ENCODE assay signal across 9 cellular contexts in genomic region chr19:19554074-19555023, GRCh38. TPM values are rescaled to one million over a fixed set of nuclear protein-coding genes. Genes with fewer than 3 reads are reported as not detected.
DNase-seq lines count a peak whose midpoint lies in the region; ATAC-seq and TF ChIP-seq lines count a peak whose summit lies in the region.
"Had no signal": no experiment of that assay in that cellular context is flagged by ENCODE, and none has a peak within 500 bp of the region (broad histone marks: within the 10 kb centered on the region; RNA-seq: fewer than 3 reads in every experiment).

No MANE protein-coding gene starts in this region.

- intact Hi-C loops in sciatic nerve (cut with DNase I): no loop called here

- peaks cover 10% of the 10 kb centered on the region for H3K36me3 Mint-ChIP-seq in stimulated activated memory B cell treated with anti-CD40 and anti-IgM and Interleukin-4, amounts not matched to agents 10 μg/mL and 1 μg/mL and 100 μg/mL, for 72 hours

- peak; percentile 47 for ATAC-seq in sciatic nerve
- no peak for ATAC-seq in stimulated activated memory B cell treated with anti-CD40 and anti-IgM and Interleukin-4, amounts not matched to agents 10 μg/mL and 1 μg/mL and 100 μg/mL, for 72 hours

- DNase-seq in GM13976 (ENCODE audit: low spot score) (peak; percentile 88), NOMO-1 treated with dmso at 0.1 percent for 144 hours (lab: John Stamatoyannopoulos, UW; ENCODE audit: unreplicated experiment) (peak; percentile 33), foreskin melanocyte (peak; percentile 29), sciatic nerve (ENCODE audit: low spot score) (no peak), globus pallidus (ENCODE audit: low spot score) (no peak), middle frontal gyrus (ENCODE audit: extremely low spot score, low spot score) (no peak)
- peak; percentile 78 to 81 for DNase-seq in activated T-cell treated with anti-CD3 and anti-CD28 coated beads, Interleukin-2, amount 50 U/mL, for 48 hours

- H3K4me3 Mint-ChIP-seq in stimulated activated memory B cell treated with anti-CD40 and anti-IgM and Interleukin-4, amounts not matched to agents 10 μg/mL and 1 μg/mL and 100 μg/mL, for 72 hours: no peak overlapping the region
- H3K4me3 Mint-ChIP-seq: stimulated activated naive CD8-positive, alpha-beta T cell treated with anti-CD3 and anti-CD28 coated beads, Interleukin-15, Interleukin-2, amounts not matched to agents 100 ng/mL and 50 ng/mL, for 24 hours had no signal

- in situ Hi-C loops in GM13976 (cut with MboI; ENCODE audit: low sequenced_read_pairs, unreplicated experiment): no loop called here

- TF ChIP-seq CTCF in GM13976 (IDR thresholded peaks at IDR 0.05; ENCODE audit: borderline replicate concordance, control extremely low read depth, extremely low read depth, insufficient read depth, missing control alignments): peak; percentile 76

- H3K27me3 Mint-ChIP-seq in stimulated activated memory B cell treated with anti-CD40 and anti-IgM and Interleukin-4, amounts not matched to agents 10 μg/mL and 1 μg/mL and 100 μg/mL, for 72 hours: peaks cover 10% of the 10 kb centered on the region
- H3K27me3 Mint-ChIP-seq: stimulated activated naive CD8-positive, alpha-beta T cell treated with anti-CD3 and anti-CD28 coated beads, Interleukin-15, Interleukin-2, amounts not matched to agents 100 ng/mL and 50 ng/mL, for 24 hours had no signal

- no peak overlapping the region for H3K27ac Mint-ChIP-seq in stimulated activated memory B cell treated with anti-CD40 and anti-IgM and Interleukin-4, amounts not matched to agents 10 μg/mL and 1 μg/mL and 100 μg/mL, for 72 hours
- H3K27ac Mint-ChIP-seq: stimulated activated naive CD8-positive, alpha-beta T cell treated with anti-CD3 and anti-CD28 coated beads, Interleukin-15, Interleukin-2, amounts not matched to agents 100 ng/mL and 50 ng/mL, for 24 hours had no signal

- H3K4me1 Mint-ChIP-seq in stimulated activated memory B cell treated with anti-CD40 and anti-IgM and Interleukin-4, amounts not matched to agents 10 μg/mL and 1 μg/mL and 100 μg/mL, for 72 hours: peaks cover 21% of the 10 kb centered on the region

- no peaks in the 10 kb centered on the region for H3K9me3 Mint-ChIP-seq in stimulated activated memory B cell treated with anti-CD40 and anti-IgM and Interleukin-4, amounts not matched to agents 10 μg/mL and 1 μg/mL and 100 μg/mL, for 72 hours
- H3K9me3 Mint-ChIP-seq: stimulated activated naive CD8-positive, alpha-beta T cell treated with anti-CD3 and anti-CD28 coated beads, Interleukin-15, Interleukin-2, amounts not matched to agents 100 ng/mL and 50 ng/mL, for 24 hours had no signal

RNA-seq across cellular contexts. Expression of gene CILP2, which starts 16.3 kb away (rescaled TPM):
- 0.27 TPM for total RNA-seq in sciatic nerve

RNA-seq across cellular contexts. Expression of gene YJEFN3, which starts 25.6 kb away (rescaled TPM):
- total RNA-seq in sciatic nerve: 4.9 TPM

RNA-seq across cellular contexts. Expression of gene NDUFA13, which starts 38.3 kb away (rescaled TPM):
- 206 TPM for total RNA-seq in sciatic nerve

RNA-seq across cellular contexts. Expression of gene TSSK6, which starts 39.0 kb away (rescaled TPM):
- 1.3 TPM for total RNA-seq in sciatic nerve

Comparison
In these comparisons a context has a peak if more than half of its experiments do, and no peak if none do; other contexts are left out.
1. DNase-seq: peak in GM13976 (single experiment), NOMO-1 treated with dmso at 0.1 percent for 144 hours (single experiment), activated T-cell treated with anti-CD3 and anti-CD28 coated beads, Interleukin-2, amount 50 U/mL, for 48 hours (2 of 2) and foreskin melanocyte (single experiment); none in sciatic nerve (single experiment), globus pallidus (single experiment) and middle frontal gyrus (single experiment).